ENCODE assay signal across 8 cellular contexts in the genomic region with DNA sequence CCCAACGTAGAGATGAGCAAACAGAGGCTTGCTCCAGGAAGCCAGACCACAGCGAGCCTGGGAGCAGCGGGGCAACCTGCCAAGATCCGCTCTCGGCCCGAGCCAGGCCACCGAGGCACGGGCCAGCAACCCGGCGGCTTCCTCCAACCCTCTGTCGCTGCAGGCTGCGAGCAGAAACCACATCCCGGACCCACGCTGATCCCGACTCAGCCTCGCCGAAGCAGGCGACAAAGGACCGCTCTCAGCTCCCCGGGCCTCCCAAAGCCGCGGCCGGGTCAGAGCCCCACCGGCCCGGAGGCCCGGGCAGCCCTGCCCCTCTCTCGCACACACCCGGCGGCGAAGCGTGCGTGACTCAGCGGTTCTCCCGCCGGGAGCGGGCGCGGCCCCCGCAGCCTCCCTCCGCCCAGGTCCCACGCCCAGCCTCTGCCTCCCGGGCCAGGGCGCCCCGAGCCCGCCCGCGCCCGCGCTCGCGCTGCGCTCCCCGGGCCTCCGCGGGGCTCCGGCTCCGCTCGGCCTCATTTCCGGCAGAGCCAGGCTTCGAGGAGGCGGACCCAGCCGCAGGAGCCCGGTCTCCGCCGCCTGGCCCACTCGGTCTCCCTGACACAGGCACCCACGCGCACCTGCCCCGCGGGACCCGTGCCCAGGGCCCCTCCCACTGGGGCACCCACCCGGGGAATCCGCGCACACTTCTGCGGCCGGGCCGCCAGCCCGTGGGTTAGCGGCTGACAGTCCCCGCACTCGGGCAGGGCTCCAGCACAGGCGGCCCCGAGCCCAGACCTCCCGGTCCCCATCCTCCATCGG. TPM values are rescaled to one million over a fixed set of nuclear protein-coding genes. Genes with fewer than 3 reads are reported as not detected.
A peak's percentile ranks its signal among the peaks of the same experiment; 100 is the strongest.
DNase-seq lines count a peak whose midpoint lies in the region; ATAC-seq, FAIRE-seq and TF ChIP-seq lines count a peak whose summit lies in the region.

No MANE protein-coding gene starts in this region.

- H3K27ac ChIP-seq in keratinocyte (ENCODE audit: control insufficient read depth, insufficient read depth, low read length) (no peak overlapping the region), MM.1S (ENCODE audit: low read length) (no peak overlapping the region)

- H3K4me1 Mint-ChIP-seq in Calu3 (ENCODE audit: low read depth, unreplicated experiment): no peaks in the 10 kb centered on the region
- H3K4me1 Mint-ChIP-seq in chondrocyte (ENCODE audit: low read depth): peaks cover 8% of the 10 kb centered on the region
- no peaks in the 10 kb centered on the region for H3K4me1 Mint-ChIP-seq in stimulated activated memory B cell treated with anti-CD40 and anti-IgM and Interleukin-4, amounts not matched to agents 10 μg/mL and 1 μg/mL and 100 μg/mL, for 72 hours

- intact Hi-C loops in Calu3 (cut with micrococcal nuclease; ENCODE audit: unreplicated experiment): no loop called here

- no peaks in the 10 kb centered on the region for H3F3A ChIP-seq in MM.1S (ENCODE audit: insufficient read depth, low read length)

- TF ChIP-seq CTCF in Calu3 (IDR thresholded peaks at IDR 0.05; ENCODE audit: unreplicated experiment) (no peak), chondrocyte (IDR thresholded peaks at IDR 0.05) (no peak), keratinocyte (optimal IDR thresholded peaks at IDR 0.05 in 1 of 3, IDR thresholded peaks at IDR 0.05 in 1 of 3, conservative IDR thresholded peaks at IDR 0.05 in 1 of 3; ENCODE audit: extremely low read depth in 1 of 3, insufficient read depth in 2 of 3, low read length in 3 of 3) (no peak), MM.1S (IDR thresholded peaks at IDR 0.05; ENCODE audit: low read length) (no peak)

- H3K36me3 ChIP-seq in keratinocyte (ENCODE audit: control insufficient read depth in 2 of 2, extremely low read depth in 1 of 2, insufficient read depth in 2 of 2, low read length in 2 of 2) (no peaks in the 10 kb centered on the region), MM.1S (replicated peaks; ENCODE audit: insufficient read depth, low read length) (no peaks in the 10 kb centered on the region)

- H3K4me3 Mint-ChIP-seq in Calu3 (ENCODE audit: low read depth, unreplicated experiment): peak overlapping the region; percentile 63
- H3K4me3 Mint-ChIP-seq in chondrocyte (ENCODE audit: unreplicated experiment): peak overlapping the region; percentile 47
- H3K4me3 Mint-ChIP-seq in stimulated activated memory B cell treated with anti-CD40 and anti-IgM and Interleukin-4, amounts not matched to agents 10 μg/mL and 1 μg/mL and 100 μg/mL, for 72 hours: no peak overlapping the region

- no TSS peak for BruUV-seq in Calu3 (replicated peaks; lab: Mats Ljungman, UMichigan)

- no peaks in the 10 kb centered on the region for H3K9me1 ChIP-seq in keratinocyte (ENCODE audit: control insufficient read depth, extremely low read depth, insufficient read depth, low read length)

- no peaks in the 10 kb centered on the region for H3K79me2 ChIP-seq in keratinocyte (ENCODE audit: control insufficient read depth, insufficient read depth, low read length)
- no peaks in the 10 kb centered on the region for H3K79me2 ChIP-seq in MM.1S (ENCODE audit: low read length)

- peak; percentile 24 for ATAC-seq in stimulated activated memory B cell treated with anti-CD40 and anti-IgM and Interleukin-4, amounts not matched to agents 10 μg/mL and 1 μg/mL and 100 μg/mL, for 72 hours

- no peaks in the 10 kb centered on the region for H3K9me3 Mint-ChIP-seq in Calu3 (ENCODE audit: low read depth, unreplicated experiment)
- H3K9me3 Mint-ChIP-seq in chondrocyte (ENCODE audit: low read depth): no peaks in the 10 kb centered on the region
- H3K9me3 Mint-ChIP-seq in stimulated activated memory B cell treated with anti-CD40 and anti-IgM and Interleukin-4, amounts not matched to agents 10 μg/mL and 1 μg/mL and 100 μg/mL, for 72 hours: peaks cover 8% of the 10 kb centered on the region

- DNase-seq in Calu3 (peak; percentile 49), NCI-H2196 (lab: John Stamatoyannopoulos, UW; ENCODE audit: unreplicated experiment) (peak; percentile 55), chondrocyte (ENCODE audit: low spot score) (no peak), keratinocyte (ENCODE audit: low read depth, low spot score) (no peak), MM.1S (no peak), MV-4-11 (lab: John Stamatoyannopoulos, UW) (no peak), NCI-H2081 (lab: John Stamatoyannopoulos, UW) (no peak)

- peak overlapping the region; percentile 54 to 55 (median 54) for H3K4me3 ChIP-seq in keratinocyte (ENCODE audit: control insufficient read depth in 2 of 3, extremely low read depth in 1 of 3, insufficient read depth in 2 of 3, low read depth in 1 of 3, low read length in 3 of 3)
- H3K4me3 ChIP-seq in MM.1S (ENCODE audit: low read length): no peak overlapping the region

- H3K4me1 ChIP-seq in keratinocyte (ENCODE audit: control insufficient read depth, extremely low read depth, insufficient read depth, low read length): no peaks in the 10 kb centered on the region
- no peaks in the 10 kb centered on the region for H3K4me1 ChIP-seq in MM.1S (ENCODE audit: low read length)

- H3K36me3 Mint-ChIP-seq in Calu3 (ENCODE audit: insufficient read depth, unreplicated experiment) (peaks cover 10% of the 10 kb centered on the region), chondrocyte (ENCODE audit: low read depth) (no peaks in the 10 kb centered on the region)
- no peaks in the 10 kb centered on the region for H3K36me3 Mint-ChIP-seq in stimulated activated memory B cell treated with anti-CD40 and anti-IgM and Interleukin-4, amounts not matched to agents 10 μg/mL and 1 μg/mL and 100 μg/mL, for 72 hours

- H3K9ac ChIP-seq in keratinocyte (ENCODE audit: control insufficient read depth, extremely low read depth, insufficient read depth, low read length) (peak overlapping the region; percentile 37), MM.1S (ENCODE audit: low read length) (no peak overlapping the region)

- H3K27me3 Mint-ChIP-seq in Calu3 (ENCODE audit: unreplicated experiment) (peaks cover 22% of the 10 kb centered on the region), chondrocyte (ENCODE audit: low read depth) (peaks cover 66% of the 10 kb centered on the region)
- peaks cover 55% of the 10 kb centered on the region for H3K27me3 Mint-ChIP-seq in stimulated activated memory B cell treated with anti-CD40 and anti-IgM and Interleukin-4, amounts not matched to agents 10 μg/mL and 1 μg/mL and 100 μg/mL, for 72 hours

- H3K9me3 ChIP-seq in keratinocyte (ENCODE audit: control insufficient read depth, low read depth, low read length) (no peaks in the 10 kb centered on the region), MM.1S (replicated peaks; ENCODE audit: insufficient read depth, low read length) (no peaks in the 10 kb centered on the region)

- H2AFZ ChIP-seq in keratinocyte (ENCODE audit: control insufficient read depth, low read length): peak overlapping the region; percentile 30
- H2AFZ ChIP-seq in MM.1S (ENCODE audit: low read length): no peak overlapping the region

- H3K27ac Mint-ChIP-seq in Calu3 (ENCODE audit: unreplicated experiment) (no peak overlapping the region), chondrocyte (ENCODE audit: unreplicated experiment) (no peak overlapping the region)
- no peak overlapping the region for H3K27ac Mint-ChIP-seq in stimulated activated memory B cell treated with anti-CD40 and anti-IgM and Interleukin-4, amounts not matched to agents 10 μg/mL and 1 μg/mL and 100 μg/mL, for 72 hours

- peaks cover 3% of the 10 kb centered on the region for H4K20me1 ChIP-seq in keratinocyte (ENCODE audit: control insufficient read depth, extremely low read depth, insufficient read depth, low read length)
- H4K20me1 ChIP-seq in MM.1S (ENCODE audit: insufficient read depth, low read length): no peaks in the 10 kb centered on the region

- no peak for FAIRE-seq in keratinocyte (lab: Jason Lieb, UNC)

- H3K9me2 ChIP-seq in MM.1S (replicated peaks; ENCODE audit: insufficient read depth, low read length): no peaks in the 10 kb centered on the region

- H3K4me2 ChIP-seq in keratinocyte (ENCODE audit: control insufficient read depth, extremely low read depth, insufficient read depth, low read depth, low read length): peak overlapping the region; percentile 62
- H3K4me2 ChIP-seq in MM.1S (ENCODE audit: low read depth, low read length): no peak overlapping the region

- dilution Hi-C loops in keratinocyte (cut with MboI; ENCODE audit: extremely low pct_ligation_motif_present, low sequenced_read_pairs): no loop called here

- H3K27me3 ChIP-seq in keratinocyte (ENCODE audit: control insufficient read depth, extremely low read depth, insufficient read depth, low read length): peaks cover 24% of the 10 kb centered on the region
- peaks cover 62% of the 10 kb centered on the region for H3K27me3 ChIP-seq in MM.1S (replicated peaks; ENCODE audit: insufficient read depth, low read length)

- CTCF ChIA-PET in Calu3 (lab: Charles Lee): no interaction called here

RNA-seq across cellular contexts. Expression of a gene that starts 1.7 kb away (rescaled TPM):
- total RNA-seq in Calu3 (2022) (9.4 and 9.8 TPM in 2 replicates), chondrocyte (0.10 to 0.94 TPM (median 0.13 TPM) in 3 replicates)
- polyA plus RNA-seq in keratinocyte: 12.3 to 20.2 TPM (median 18.6 TPM) in 3 replicates
- 20.2 TPM for polyA plus RNA-seq in keratinocyte (2011; ENCODE audit: low read depth)
- polyA plus RNA-seq in keratinocyte (2011; cell fraction: cytosol; rRNA removed): 21.5 and 24.6 TPM in 2 replicates
- polyA plus RNA-seq in keratinocyte (2011; cell fraction: nucleus; rRNA removed): 17.0 and 19.9 TPM in 2 replicates
- polyA plus RNA-seq in keratinocyte (2012; ENCODE audit: low replicate concordance): 17.3 and 34.6 TPM in 2 replicates
- polyA minus RNA-seq in keratinocyte: 26.5 to 72.4 TPM (median 53.0 TPM) in 3 replicates
- 29.0 TPM for polyA minus RNA-seq in keratinocyte (2011; cell fraction: cytosol; rRNA and poly(A)+ RNA removed)
- 10.4 and 20.3 TPM in 2 replicates for polyA minus RNA-seq in keratinocyte (2011; cell fraction: nucleus; rRNA and poly(A)+ RNA removed)

Comparison
In these comparisons a context has a peak if more than half of its experiments do, and no peak if none do; other contexts are left out.
1. DNase-seq: peak in Calu3 (single experiment) and NCI-H2196 (single experiment); none in chondrocyte (single experiment), keratinocyte (single experiment), MM.1S (single experiment), MV-4-11 (single experiment) and NCI-H2081 (0 of 2).